In the genomic region with DNA sequence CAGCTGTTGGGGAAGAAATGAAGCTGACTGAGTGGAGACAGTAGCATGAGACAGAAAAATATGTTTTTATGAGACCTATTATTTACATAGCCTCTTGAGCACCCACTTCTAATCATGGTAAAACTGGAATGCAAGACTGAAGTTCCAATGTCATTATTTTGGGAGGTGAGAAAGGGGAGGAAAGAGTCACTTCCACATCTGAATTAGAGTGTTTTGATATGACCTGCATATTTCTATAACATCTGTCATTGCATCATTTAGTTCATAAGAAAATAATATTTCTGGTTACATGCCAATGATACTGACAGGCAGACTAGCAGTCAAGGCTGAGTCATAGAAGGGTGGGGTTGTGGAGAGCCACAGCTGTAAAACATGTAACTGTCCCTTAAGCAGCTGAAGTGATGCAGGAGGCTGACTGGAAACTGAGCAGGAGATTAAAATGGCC, we compare ENCODE assay signal across 9 cellular contexts. TPM values are rescaled to one million over a fixed set of nuclear protein-coding genes. Genes with fewer than 3 reads are reported as not detected.
DNase-seq lines count a peak whose midpoint lies in the region; ATAC-seq and TF ChIP-seq lines count a peak whose summit lies in the region.
"Had no signal": no experiment of that assay in that cellular context is flagged by ENCODE, and none has a peak within 500 bp of the region (broad histone marks: within the 10 kb centered on the region; RNA-seq: fewer than 3 reads in every experiment).

No MANE protein-coding gene starts in this region.

- TF ChIP-seq CTCF in AG10803 (conservative IDR thresholded peaks at IDR 0.05; ENCODE audit: low read length) (no peak), GM13977 (IDR thresholded peaks at IDR 0.05; ENCODE audit: extremely low read depth, insufficient read depth, missing control alignments) (no peak)

- peaks cover 24 to 34% of the 10 kb centered on the region in 2 donors for H3K27me3 Mint-ChIP-seq in T-cell

- ATAC-seq in GM21526 (IDR thresholded peaks at IDR 0.05; ENCODE audit: low FRiP score, unreplicated experiment) (no peak), HG03457 (IDR thresholded peaks at IDR 0.05; ENCODE audit: unreplicated experiment) (no peak), T-cell (replicated peaks in 1 of 4) (no peak)

- H3K9me3 Mint-ChIP-seq in T-cell: peaks cover 0 to 4% (median 0%) of the 10 kb centered on the region in 3 donors
- H3K9me3 Mint-ChIP-seq: activated naive CD4-positive, alpha-beta T cell treated with anti-CD3 and anti-CD28 coated beads, Interleukin-2, amount 50 U/mL, for 24 hours had no signal

- H3K36me3 Mint-ChIP-seq in T-cell: no peaks in the 10 kb centered on the region
- H3K36me3 Mint-ChIP-seq: activated naive CD4-positive, alpha-beta T cell treated with anti-CD3 and anti-CD28 coated beads, Interleukin-2, amount 50 U/mL, for 24 hours had no signal

- in situ Hi-C loops in GM13977 (cut with MboI; ENCODE audit: low pct_unique_long_range_greater_than_20kb, low sequenced_read_pairs, unreplicated experiment): no loop called here

- DNase-seq in AG10803 (ENCODE audit: low read depth) (peak; percentile 80), LHCN-M2 (ENCODE audit: low read depth) (peak; percentile 96), amniotic stem cell (lab: John Stamatoyannopoulos, UW) (peak; percentile 51), kidney glomerular epithelial cell (lab: John Stamatoyannopoulos, UW) (peak; percentile 20), T-cell (no peak), GM13977 (ENCODE audit: low spot score) (no peak)

- no peak overlapping the region for H3K27ac Mint-ChIP-seq in T-cell
- H3K27ac Mint-ChIP-seq: activated naive CD4-positive, alpha-beta T cell treated with anti-CD3 and anti-CD28 coated beads, Interleukin-2, amount 50 U/mL, for 24 hours had no signal

- CTCF ChIA-PET in T-cell (lab: Charles Lee): no interaction called here

- H3K4me3 Mint-ChIP-seq in T-cell: no peak overlapping the region
- H3K4me3 Mint-ChIP-seq: activated naive CD4-positive, alpha-beta T cell treated with anti-CD3 and anti-CD28 coated beads, Interleukin-2, amount 50 U/mL, for 24 hours had no signal

- H3K4me3 ChIP-seq in AG10803 (ENCODE audit: low read length): no peak overlapping the region

- POLR2A ChIA-PET in T-cell (lab: Charles Lee): no interaction called here

- no peaks in the 10 kb centered on the region for H3K4me1 Mint-ChIP-seq in T-cell
- H3K4me1 Mint-ChIP-seq: activated naive CD4-positive, alpha-beta T cell treated with anti-CD3 and anti-CD28 coated beads, Interleukin-2, amount 50 U/mL, for 24 hours had no signal

RNA-seq across cellular contexts. Expression of a gene that starts 26.7 kb away (rescaled TPM):
- total RNA-seq in LHCN-M2 (2014; rRNA removed): 17.6 and 19.0 TPM in 2 replicates
- 17.3 TPM for polyA plus RNA-seq in LHCN-M2 (2012)
- 1 to 10 TPM in 3 of 5 donors, under 1 TPM in 2; 0.53 to 4.1 (median 1.3) TPM for total RNA-seq in T-cell

Comparison
In these comparisons a context has a peak if more than half of its experiments do, and no peak if none do; other contexts are left out.
1. DNase-seq: peak in AG10803 (single experiment), LHCN-M2 (single experiment), amniotic stem cell (single experiment) and kidney glomerular epithelial cell (single experiment); none in T-cell (0 of 34) and GM13977 (single experiment).